Comparison of ENCODE assay signal across 17 cellular contexts in the genomic region with DNA sequence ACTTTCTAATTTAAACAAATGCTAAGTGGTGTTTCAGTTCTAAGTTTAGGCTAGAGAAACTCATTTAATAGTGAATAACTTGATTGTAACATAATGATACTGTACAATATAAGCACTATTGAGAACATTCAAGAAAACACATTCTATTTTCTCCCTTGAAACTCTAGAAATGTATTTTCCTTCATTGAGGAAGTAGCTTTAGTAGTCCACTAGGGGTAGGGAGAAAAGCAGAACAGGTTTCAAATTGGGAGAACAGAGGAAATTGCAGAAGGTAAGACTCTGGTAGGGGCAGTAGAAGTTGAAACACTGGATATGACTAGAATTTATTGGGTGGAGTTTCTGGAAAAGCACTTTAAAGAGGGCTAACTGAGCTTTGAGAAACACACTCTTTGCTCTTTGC. TPM values are rescaled to one million over a fixed set of nuclear protein-coding genes. Genes with fewer than 3 reads are reported as not detected.
"Had no signal": no experiment of that assay in that cellular context is flagged by ENCODE, and none has a peak within 500 bp of the region (broad histone marks: within the 10 kb centered on the region; RNA-seq: fewer than 3 reads in every experiment).

No MANE protein-coding gene starts in this region.

- H3K9me3 Mint-ChIP-seq: activated naive CD8-positive, alpha-beta T cell treated with anti-CD3 and anti-CD28 coated beads, Interleukin-2, amount 10 ng/mL, durations not matched to agents 7 days and 5 days had no signal

- H3K4me3 ChIP-seq: dorsolateral prefrontal cortex, mucosa of descending colon had no signal

- H3K27ac ChIP-seq: dorsolateral prefrontal cortex, foreskin keratinocyte had no signal

- H3K27ac Mint-ChIP-seq: activated naive CD8-positive, alpha-beta T cell treated with anti-CD3 and anti-CD28 coated beads, Interleukin-2, amount 10 ng/mL, durations not matched to agents 7 days and 5 days; activated T-cell treated with anti-CD3 and anti-CD28 coated beads, Interleukin-2, amount 50 U/mL, for 72 hours; naive thymus-derived CD8-positive, alpha-beta T cell had no signal

- DNase-seq: activated CD4-positive, alpha-beta T cell treated with anti-CD3 and anti-CD28 coated beads, Interleukin-2, amount 50 U/mL, for 48 hours; activated CD4-positive, CD25-positive, alpha-beta regulatory T cell treated with anti-CD3 and anti-CD28 coated beads, Interleukin-2, amount 50 U/mL, for 72 hours; activated naive CD8-positive, alpha-beta T cell treated with anti-CD3 and anti-CD28 coated beads, Interleukin-2, amount 10 ng/mL, durations not matched to agents 7 days and 5 days; activated T-cell treated with anti-CD3 and anti-CD28 coated beads, Interleukin-2, amount 50 U/mL, for 72 hours; anterior cingulate cortex; cerebellar nuclear complex; dorsolateral prefrontal cortex; foreskin keratinocyte; head of caudate nucleus; mucosa of descending colon; naive thymus-derived CD8-positive, alpha-beta T cell; occipital lobe; stimulated activated CD4-positive, alpha-beta T cell treated with anti-CD3 and anti-CD28 coated beads, Interleukin-12 subunit alpha, Interleukin-12 subunit beta, amount 100 ng/mL, for 4 hours; stimulated activated naive CD4-positive, alpha-beta T cell; substantia nigra; trophoblast cell had no signal

- H3K4me1 Mint-ChIP-seq: naive thymus-derived CD8-positive, alpha-beta T cell had no signal

- ATAC-seq: activated T-cell treated with anti-CD3 and anti-CD28 coated beads, Interleukin-2, amount 50 U/mL, for 72 hours; foreskin keratinocyte; mucosa of descending colon; naive thymus-derived CD8-positive, alpha-beta T cell had no signal

- H3K36me3 Mint-ChIP-seq: activated naive CD8-positive, alpha-beta T cell treated with anti-CD3 and anti-CD28 coated beads, Interleukin-2, amount 10 ng/mL, durations not matched to agents 7 days and 5 days; naive thymus-derived CD8-positive, alpha-beta T cell had no signal

- H3K4me3 Mint-ChIP-seq: activated naive CD8-positive, alpha-beta T cell treated with anti-CD3 and anti-CD28 coated beads, Interleukin-2, amount 10 ng/mL, durations not matched to agents 7 days and 5 days; activated T-cell treated with anti-CD3 and anti-CD28 coated beads, Interleukin-2, amount 50 U/mL, for 72 hours; naive thymus-derived CD8-positive, alpha-beta T cell had no signal

- H3K4me1 ChIP-seq: foreskin keratinocyte had no signal

- H3K27me3 ChIP-seq: foreskin keratinocyte had no signal

RNA-seq across cellular contexts. Expression of gene MPPED2, which starts 31.6 kb away (rescaled TPM):
- total RNA-seq: activated naive CD8-positive, alpha-beta T cell treated with anti-CD3 and anti-CD28 coated beads, Interleukin-2, amount 10 ng/mL, durations not matched to agents 7 days and 5 days; foreskin keratinocyte; pulmonary artery endothelial cell had no signal
- polyA plus RNA-seq: foreskin keratinocyte had no signal
